Comparison of ENCODE assay signal across 16 cellular contexts in the genomic region with DNA sequence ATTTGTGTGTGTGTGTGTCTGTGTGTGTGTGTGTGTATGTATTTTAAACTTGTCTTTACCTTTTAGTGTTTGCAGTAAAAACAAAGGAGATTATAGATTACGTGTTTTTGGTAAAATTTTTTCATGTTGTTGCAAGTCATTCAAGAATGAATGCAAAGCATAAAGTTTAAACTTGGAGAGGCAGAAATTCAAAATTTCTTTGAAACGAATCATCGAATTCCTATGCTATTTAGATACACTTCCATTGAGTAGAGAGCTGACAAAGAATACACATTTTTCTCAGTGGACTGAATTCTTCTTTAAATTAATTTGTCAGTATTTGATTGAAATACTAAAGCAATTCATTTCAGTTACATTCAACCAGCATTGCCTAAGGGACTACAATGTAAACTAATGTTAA.
A peak's percentile ranks its signal among the peaks of the same experiment; 100 is the strongest.
DNase-seq lines count a peak whose midpoint lies in the region; ATAC-seq and TF ChIP-seq lines count a peak whose summit lies in the region.
"Had no signal": no experiment of that assay in that cellular context is flagged by ENCODE, and none has a peak within 500 bp of the region (broad histone marks: within the 10 kb centered on the region; RNA-seq: fewer than 3 reads in every experiment).

No MANE protein-coding gene starts in this region.

- H3K27ac ChIP-seq in epithelial cell of prostate (peak overlapping the region; percentile 9), osteoblast (ENCODE audit: low read depth, low read length) (no peak overlapping the region), Karpas-422 (ENCODE audit: low read length) (no peak overlapping the region)

- H3K9me3 ChIP-seq in osteoblast (ENCODE audit: low read depth, low read length) (no peaks in the 10 kb centered on the region), Karpas-422 (ENCODE audit: low read length) (no peaks in the 10 kb centered on the region)

- H3K79me2 ChIP-seq in osteoblast (ENCODE audit: insufficient read depth, low read length): no peaks in the 10 kb centered on the region
- no peaks in the 10 kb centered on the region for H3K79me2 ChIP-seq in Karpas-422 (ENCODE audit: low read length)

- no peaks in the 10 kb centered on the region for H3K27me3 Mint-ChIP-seq in activated T-cell treated with anti-CD3 and anti-CD28 coated beads, Interleukin-2, amount 50 U/mL, for 4 hours (ENCODE audit: low read depth)
- H3K27me3 Mint-ChIP-seq in activated T-helper 1 cell treated with anti-CD3 and anti-CD28 coated beads, Interleukin-12 subunit alpha, Interleukin-12 subunit beta, Interleukin-2, Interleukin-4 antibody, amounts not matched to agents 30 ng/mL and 10 ng/mL and 1 ng/mL, durations not matched to agents 14 hours and 24 hours and 36 hours (ENCODE audit: insufficient read depth): no peaks in the 10 kb centered on the region
- H3K27me3 Mint-ChIP-seq: activated CD4-positive, alpha-beta memory T cell treated with anti-CD3 and anti-CD28 coated beads, Interleukin-2, amount 10 ng/mL, durations not matched to agents 7 days and 5 days; stimulated activated memory B cell treated with anti-CD40 and anti-IgM and Interleukin-4, amounts not matched to agents 10 μg/mL and 1 μg/mL and 100 μg/mL, for 72 hours had no signal

- no peak overlapping the region for H3K4me3 ChIP-seq in osteoblast (ENCODE audit: insufficient read depth, low read length)
- no peak overlapping the region for H3K4me3 ChIP-seq in Karpas-422 (ENCODE audit: low read length)

- H3K4me1 ChIP-seq in osteoblast (ENCODE audit: insufficient read depth, low read length) (peaks cover 14% of the 10 kb centered on the region), Karpas-422 (ENCODE audit: low read length) (no peaks in the 10 kb centered on the region)

- no peaks in the 10 kb centered on the region for H4K20me1 ChIP-seq in osteoblast (ENCODE audit: insufficient read depth, low read length)
- no peaks in the 10 kb centered on the region for H4K20me1 ChIP-seq in Karpas-422 (ENCODE audit: insufficient read depth, low read depth, low read length)

- H3K27me3 ChIP-seq in osteoblast (ENCODE audit: insufficient read depth, low read length): no peaks in the 10 kb centered on the region
- no peaks in the 10 kb centered on the region for H3K27me3 ChIP-seq in Karpas-422 (ENCODE audit: low read length)

- no peaks in the 10 kb centered on the region for H3K9me3 Mint-ChIP-seq in activated T-cell treated with anti-CD3 and anti-CD28 coated beads, Interleukin-2, amount 50 U/mL, for 4 hours
- no peaks in the 10 kb centered on the region for H3K9me3 Mint-ChIP-seq in activated T-helper 1 cell treated with anti-CD3 and anti-CD28 coated beads, Interleukin-12 subunit alpha, Interleukin-12 subunit beta, Interleukin-2, Interleukin-4 antibody, amounts not matched to agents 30 ng/mL and 10 ng/mL and 1 ng/mL, durations not matched to agents 14 hours and 24 hours and 36 hours
- H3K9me3 Mint-ChIP-seq: activated CD4-positive, alpha-beta memory T cell treated with anti-CD3 and anti-CD28 coated beads, Interleukin-2, amount 10 ng/mL, durations not matched to agents 7 days and 5 days had no signal

- no peaks in the 10 kb centered on the region for H3K9me2 ChIP-seq in Karpas-422 (replicated peaks; ENCODE audit: insufficient read depth, low read length)

- DNase-seq in ELR (ENCODE audit: low read depth): peak; percentile 63
- DNase-seq in RPMI7951 (ENCODE audit: low read depth): peak; percentile 47
- no peak for DNase-seq in epithelial cell of prostate (ENCODE audit: low read depth, low spot score)
- peak; percentile 59 for DNase-seq in osteoblast (ENCODE audit: insufficient read length, low spot score, missing footprints)
- DNase-seq in activated T-cell treated with anti-CD3 and anti-CD28 coated beads, Interleukin-2, amount 50 U/mL, for 4 hours: no peak
- no peak for DNase-seq in activated T-helper 1 cell treated with anti-CD3 and anti-CD28 coated beads, Interleukin-12 subunit alpha, Interleukin-12 subunit beta, Interleukin-2, Interleukin-4 antibody, amounts not matched to agents 30 ng/mL and 10 ng/mL and 1 ng/mL, durations not matched to agents 14 hours and 24 hours and 36 hours (ENCODE audit: low spot score)
- no peak for DNase-seq in NCI-H748 (lab: John Stamatoyannopoulos, UW; ENCODE audit: unreplicated experiment)
- DNase-seq in Karpas-422: no peak
- DNase-seq: activated CD4-positive, alpha-beta memory T cell treated with anti-CD3 and anti-CD28 coated beads, Interleukin-2, amount 10 ng/mL, durations not matched to agents 7 days and 5 days; activated effector memory CD4-positive, alpha-beta T cell treated with Interleukin-2 at 50 U/mL for 16 hours; C1 segment of cervical spinal cord; DND-41; NCI-H146; NCI-H446 treated with DMSO at 0.1 percent for 48 hours; nucleus accumbens had no signal

- no peak overlapping the region for H3K27ac Mint-ChIP-seq in activated T-helper 1 cell treated with anti-CD3 and anti-CD28 coated beads, Interleukin-12 subunit alpha, Interleukin-12 subunit beta, Interleukin-2, Interleukin-4 antibody, amounts not matched to agents 30 ng/mL and 10 ng/mL and 1 ng/mL, durations not matched to agents 14 hours and 24 hours and 36 hours
- H3K27ac Mint-ChIP-seq: activated CD4-positive, alpha-beta memory T cell treated with anti-CD3 and anti-CD28 coated beads, Interleukin-2, amount 10 ng/mL, durations not matched to agents 7 days and 5 days; stimulated activated memory B cell treated with anti-CD40 and anti-IgM and Interleukin-4, amounts not matched to agents 10 μg/mL and 1 μg/mL and 100 μg/mL, for 72 hours had no signal

- H3K36me3 ChIP-seq in osteoblast (ENCODE audit: insufficient read depth, low read length) (no peaks in the 10 kb centered on the region), Karpas-422 (ENCODE audit: insufficient read depth, low read length) (no peaks in the 10 kb centered on the region)

- H3K36me3 Mint-ChIP-seq in activated T-cell treated with anti-CD3 and anti-CD28 coated beads, Interleukin-2, amount 50 U/mL, for 4 hours (ENCODE audit: insufficient read depth): no peaks in the 10 kb centered on the region
- no peaks in the 10 kb centered on the region for H3K36me3 Mint-ChIP-seq in activated T-helper 1 cell treated with anti-CD3 and anti-CD28 coated beads, Interleukin-12 subunit alpha, Interleukin-12 subunit beta, Interleukin-2, Interleukin-4 antibody, amounts not matched to agents 30 ng/mL and 10 ng/mL and 1 ng/mL, durations not matched to agents 14 hours and 24 hours and 36 hours (ENCODE audit: low read depth)

- no peak for TF ChIP-seq CTCF in osteoblast (IDR thresholded peaks at IDR 0.05; ENCODE audit: extremely low read depth, low read depth, low read length)

- H2AFZ ChIP-seq in osteoblast (ENCODE audit: low read length): no peak overlapping the region
- H2AFZ ChIP-seq in Karpas-422 (ENCODE audit: low read length): no peak overlapping the region

- intact Hi-C loops in activated T-helper 1 cell treated with anti-CD3 and anti-CD28 coated beads, Interleukin-12 subunit alpha, Interleukin-12 subunit beta, Interleukin-2, Interleukin-4 antibody, amounts not matched to agents 30 ng/mL and 10 ng/mL and 1 ng/mL, durations not matched to agents 14 hours and 24 hours and 36 hours (cut with micrococcal nuclease): no loop called here

- H3K4me1 Mint-ChIP-seq in activated T-cell treated with anti-CD3 and anti-CD28 coated beads, Interleukin-2, amount 50 U/mL, for 4 hours (ENCODE audit: low read depth): no peaks in the 10 kb centered on the region
- no peaks in the 10 kb centered on the region for H3K4me1 Mint-ChIP-seq in activated T-helper 1 cell treated with anti-CD3 and anti-CD28 coated beads, Interleukin-12 subunit alpha, Interleukin-12 subunit beta, Interleukin-2, Interleukin-4 antibody, amounts not matched to agents 30 ng/mL and 10 ng/mL and 1 ng/mL, durations not matched to agents 14 hours and 24 hours and 36 hours (ENCODE audit: low read depth)
- H3K4me1 Mint-ChIP-seq: activated CD4-positive, alpha-beta memory T cell treated with anti-CD3 and anti-CD28 coated beads, Interleukin-2, amount 10 ng/mL, durations not matched to agents 7 days and 5 days; stimulated activated memory B cell treated with anti-CD40 and anti-IgM and Interleukin-4, amounts not matched to agents 10 μg/mL and 1 μg/mL and 100 μg/mL, for 72 hours had no signal

- H3K4me2 ChIP-seq in osteoblast (ENCODE audit: insufficient read depth, low read length): peak overlapping the region; percentile 14
- no peak overlapping the region for H3K4me2 ChIP-seq in Karpas-422 (ENCODE audit: low read depth, low read length, poor library complexity, severe bottlenecking)

- H3K4me3 Mint-ChIP-seq in activated T-cell treated with anti-CD3 and anti-CD28 coated beads, Interleukin-2, amount 50 U/mL, for 4 hours: no peak overlapping the region
- no peak overlapping the region for H3K4me3 Mint-ChIP-seq in activated T-helper 1 cell treated with anti-CD3 and anti-CD28 coated beads, Interleukin-12 subunit alpha, Interleukin-12 subunit beta, Interleukin-2, Interleukin-4 antibody, amounts not matched to agents 30 ng/mL and 10 ng/mL and 1 ng/mL, durations not matched to agents 14 hours and 24 hours and 36 hours
- H3K4me3 Mint-ChIP-seq: activated CD4-positive, alpha-beta memory T cell treated with anti-CD3 and anti-CD28 coated beads, Interleukin-2, amount 10 ng/mL, durations not matched to agents 7 days and 5 days; stimulated activated memory B cell treated with anti-CD40 and anti-IgM and Interleukin-4, amounts not matched to agents 10 μg/mL and 1 μg/mL and 100 μg/mL, for 72 hours had no signal

- H3K9ac ChIP-seq in Karpas-422 (ENCODE audit: low read length): no peak overlapping the region

- no peak for ATAC-seq in activated T-cell treated with anti-CD3 and anti-CD28 coated beads, Interleukin-2, amount 50 U/mL, for 4 hours
- ATAC-seq: stimulated activated memory B cell treated with anti-CD40 and anti-IgM and Interleukin-4, amounts not matched to agents 10 μg/mL and 1 μg/mL and 100 μg/mL, for 72 hours had no signal

Comparison
In these comparisons a context has a peak if more than half of its experiments do, and no peak if none do; other contexts are left out.
1. DNase-seq: peak in ELR (single experiment), RPMI7951 (single experiment) and osteoblast (single experiment); none in epithelial cell of prostate (single experiment), activated T-cell treated with anti-CD3 and anti-CD28 coated beads, Interleukin-2, amount 50 U/mL, for 4 hours (single experiment), activated T-helper 1 cell treated with anti-CD3 and anti-CD28 coated beads, Interleukin-12 subunit alpha, Interleukin-12 subunit beta, Interleukin-2, Interleukin-4 antibody, amounts not matched to agents 30 ng/mL and 10 ng/mL and 1 ng/mL, durations not matched to agents 14 hours and 24 hours and 36 hours (single experiment), NCI-H748 (single experiment) and Karpas-422 (single experiment).